ENCODE assay signal across 1 cellular context in genomic region chr2:67437132-67437531, GRCh38.
TF ChIP-seq lines count a peak whose summit lies in the region.

No MANE protein-coding gene starts in this region.

TF ChIP-seq in PFSK-1, 5 proteins besides CTCF, POLR2A, EP300 and RAD21 (continued from another document):
- TF ChIP-seq, protein P1, sequence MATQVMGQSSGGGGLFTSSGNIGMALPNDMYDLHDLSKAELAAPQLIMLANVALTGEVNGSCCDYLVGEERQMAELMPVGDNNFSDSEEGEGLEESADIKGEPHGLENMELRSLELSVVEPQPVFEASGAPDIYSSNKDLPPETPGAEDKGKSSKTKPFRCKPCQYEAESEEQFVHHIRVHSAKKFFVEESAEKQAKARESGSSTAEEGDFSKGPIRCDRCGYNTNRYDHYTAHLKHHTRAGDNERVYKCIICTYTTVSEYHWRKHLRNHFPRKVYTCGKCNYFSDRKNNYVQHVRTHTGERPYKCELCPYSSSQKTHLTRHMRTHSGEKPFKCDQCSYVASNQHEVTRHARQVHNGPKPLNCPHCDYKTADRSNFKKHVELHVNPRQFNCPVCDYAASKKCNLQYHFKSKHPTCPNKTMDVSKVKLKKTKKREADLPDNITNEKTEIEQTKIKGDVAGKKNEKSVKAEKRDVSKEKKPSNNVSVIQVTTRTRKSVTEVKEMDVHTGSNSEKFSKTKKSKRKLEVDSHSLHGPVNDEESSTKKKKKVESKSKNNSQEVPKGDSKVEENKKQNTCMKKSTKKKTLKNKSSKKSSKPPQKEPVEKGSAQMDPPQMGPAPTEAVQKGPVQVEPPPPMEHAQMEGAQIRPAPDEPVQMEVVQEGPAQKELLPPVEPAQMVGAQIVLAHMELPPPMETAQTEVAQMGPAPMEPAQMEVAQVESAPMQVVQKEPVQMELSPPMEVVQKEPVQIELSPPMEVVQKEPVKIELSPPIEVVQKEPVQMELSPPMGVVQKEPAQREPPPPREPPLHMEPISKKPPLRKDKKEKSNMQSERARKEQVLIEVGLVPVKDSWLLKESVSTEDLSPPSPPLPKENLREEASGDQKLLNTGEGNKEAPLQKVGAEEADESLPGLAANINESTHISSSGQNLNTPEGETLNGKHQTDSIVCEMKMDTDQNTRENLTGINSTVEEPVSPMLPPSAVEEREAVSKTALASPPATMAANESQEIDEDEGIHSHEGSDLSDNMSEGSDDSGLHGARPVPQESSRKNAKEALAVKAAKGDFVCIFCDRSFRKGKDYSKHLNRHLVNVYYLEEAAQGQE (IDR thresholded peaks at IDR 0.05; ENCODE audit: insufficient read depth in 1 of 2, low read depth in 2 of 2, low read length in 2 of 2) = no peak
